ENCODE assay signal across 14 cellular contexts in genomic region chr11:47161890-47162289, GRCh38. TPM values are rescaled to one million over a fixed set of nuclear protein-coding genes. Genes with fewer than 3 reads are reported as not detected.
DNase-seq lines count a peak whose midpoint lies in the region; ATAC-seq and TF ChIP-seq lines count a peak whose summit lies in the region.
"Had no signal": no experiment of that assay in that cellular context is flagged by ENCODE, and none has a peak within 500 bp of the region (broad histone marks: within the 10 kb centered on the region; RNA-seq: fewer than 3 reads in every experiment).

No MANE protein-coding gene starts in this region.

- TF ChIP-seq POLR2A in breast epithelium (IDR thresholded peaks at IDR 0.05) (no peak), esophagus muscularis mucosa (IDR thresholded peaks at IDR 0.05; ENCODE audit: low read depth) (no peak)

- H3K4me3 ChIP-seq in breast epithelium: no peak overlapping the region
- H3K4me3 ChIP-seq in esophagus muscularis mucosa: no peak overlapping the region
- H3K4me3 ChIP-seq in skeletal muscle tissue (ENCODE audit: low read length in 3 of 3): no peak overlapping the region
- H3K4me3 ChIP-seq: esophagus squamous epithelium, testis had no signal

- POLR2A ChIA-PET in MCF 10A (lab: Yijun Ruan, JAX): interaction anchor here (1.0 to 1.6 kb wide), 4 partner anchors 14 to 87 kb away, joined by 3 to 8 read pairs (median 4); partner anchors contain the start of genes ARFGAP2 and DDB2

- H3K4me1 ChIP-seq in breast epithelium: no peaks in the 10 kb centered on the region
- H3K4me1 ChIP-seq in esophagus muscularis mucosa: peaks cover 12 to 26% (median 23%) of the 10 kb centered on the region in 4 donors
- H3K4me1 ChIP-seq in skeletal muscle tissue (ENCODE audit: control insufficient read depth in 3 of 3, insufficient read depth in 3 of 3, low read length in 3 of 3): peaks cover 15 to 23% (median 17%) of the 10 kb centered on the region in 3 donors

- no peaks in the 10 kb centered on the region for H3K9me3 Mint-ChIP-seq in MCF 10A (ENCODE audit: unreplicated experiment)
- H3K9me3 Mint-ChIP-seq in activated T-helper 17 cell treated with anti-CD3 and anti-CD28 coated beads, Interleukin-2, amount 50 U/mL, for 72 hours: no peaks in the 10 kb centered on the region
- H3K9me3 Mint-ChIP-seq: natural killer cell treated with Interleukin-12 subunit alpha and Interleukin-12 subunit beta and Interleukin-15 and Interleukin-18, amount 100 ng/mL, for 72 hours had no signal

- H3K4me1 Mint-ChIP-seq in MCF 10A (ENCODE audit: insufficient read depth, unreplicated experiment): no peaks in the 10 kb centered on the region
- no peaks in the 10 kb centered on the region for H3K4me1 Mint-ChIP-seq in activated T-helper 17 cell treated with anti-CD3 and anti-CD28 coated beads, Interleukin-2, amount 50 U/mL, for 72 hours

- H3K27me3 Mint-ChIP-seq in MCF 10A (ENCODE audit: insufficient read depth, unreplicated experiment): no peaks in the 10 kb centered on the region
- H3K27me3 Mint-ChIP-seq in activated T-helper 17 cell treated with anti-CD3 and anti-CD28 coated beads, Interleukin-2, amount 50 U/mL, for 72 hours: no peaks in the 10 kb centered on the region
- H3K27me3 Mint-ChIP-seq: natural killer cell treated with Interleukin-12 subunit alpha and Interleukin-12 subunit beta and Interleukin-15 and Interleukin-18, amount 100 ng/mL, for 72 hours had no signal

- intact Hi-C loops in MCF 10A (cut with micrococcal nuclease) (loop anchor here (1.0 kb wide), 1 partner anchor 273 kb away; no protein-coding TSS in a partner anchor), breast epithelium (cut with DNase I; ENCODE audit: low total_unique reads) (loop anchor here (10.0 kb wide), 1 partner anchor 1067 kb away; no protein-coding TSS in a partner anchor), esophagus muscularis mucosa (cut with DNase I) (no loop called here)

- CTCF ChIA-PET in MCF 10A (lab: Yijun Ruan, JAX): interaction anchor here (0.6 to 5.0 kb wide), 18 partner anchors 9 to 304 kb away, joined by 3 to 38 read pairs (median 4); no protein-coding TSS in a partner anchor

- H3K27ac Mint-ChIP-seq in MCF 10A (ENCODE audit: low read depth, unreplicated experiment): no peak overlapping the region
- H3K27ac Mint-ChIP-seq in activated T-helper 17 cell treated with anti-CD3 and anti-CD28 coated beads, Interleukin-2, amount 50 U/mL, for 72 hours: peak overlapping the region; percentile 48
- H3K27ac Mint-ChIP-seq: natural killer cell treated with Interleukin-12 subunit alpha and Interleukin-12 subunit beta and Interleukin-15 and Interleukin-18, amount 100 ng/mL, for 72 hours had no signal

- DNase-seq in MCF 10A (ENCODE audit: unreplicated experiment) (no peak), breast epithelium (ENCODE audit: low spot score in 2 of 2) (no peak), esophagus muscularis mucosa (ENCODE audit: extremely low spot score) (no peak), 8988T (no peak)
- DNase-seq: DMS 273 treated with DMSO at 0.1 percent for 48 hours, esophagus squamous epithelium, NCI-H748 treated with DMSO at 0.1 percent for 48 hours, testis had no signal

- BruUV-seq in MCF 10A (replicated peaks; lab: Mats Ljungman, UMichigan): TSS peak; percentile 50

- H3K4me3 Mint-ChIP-seq in MCF 10A (ENCODE audit: unreplicated experiment): no peak overlapping the region
- H3K4me3 Mint-ChIP-seq in activated T-helper 17 cell treated with anti-CD3 and anti-CD28 coated beads, Interleukin-2, amount 50 U/mL, for 72 hours: no peak overlapping the region
- H3K4me3 Mint-ChIP-seq: natural killer cell treated with Interleukin-12 subunit alpha and Interleukin-12 subunit beta and Interleukin-15 and Interleukin-18, amount 100 ng/mL, for 72 hours had no signal

- TF ChIP-seq CTCF in MCF 10A (IDR thresholded peaks at IDR 0.05; ENCODE audit: unreplicated experiment): no peak
- no peak for TF ChIP-seq CTCF in breast epithelium (IDR thresholded peaks at IDR 0.05)
- TF ChIP-seq CTCF in esophagus muscularis mucosa (IDR thresholded peaks at IDR 0.05): no peak

- H3K36me3 Mint-ChIP-seq in MCF 10A (ENCODE audit: insufficient read depth, unreplicated experiment): peaks cover 50% of the 10 kb centered on the region
- peaks cover 51% of the 10 kb centered on the region for H3K36me3 Mint-ChIP-seq in activated T-helper 17 cell treated with anti-CD3 and anti-CD28 coated beads, Interleukin-2, amount 50 U/mL, for 72 hours (ENCODE audit: low read depth)
- H3K36me3 Mint-ChIP-seq: natural killer cell treated with Interleukin-12 subunit alpha and Interleukin-12 subunit beta and Interleukin-15 and Interleukin-18, amount 100 ng/mL, for 72 hours had no signal

- H3K27me3 ChIP-seq in breast epithelium (no peaks in the 10 kb centered on the region), esophagus muscularis mucosa (no peaks in the 10 kb centered on the region), skeletal muscle tissue (ENCODE audit: control insufficient read depth in 3 of 3, insufficient read depth in 3 of 3, low read length in 3 of 3) (no peaks in the 10 kb centered on the region)
- H3K27me3 ChIP-seq: brain microvascular endothelial cell, esophagus squamous epithelium, testis had no signal

- H3K36me3 ChIP-seq in breast epithelium (peaks cover 8% of the 10 kb centered on the region), esophagus muscularis mucosa (peaks cover 35 to 75% (median 52%) of the 10 kb centered on the region in 4 donors), skeletal muscle tissue (ENCODE audit: control insufficient read depth in 3 of 3, insufficient read depth in 3 of 3, low read length in 3 of 3) (peaks cover 34 to 36% (median 35%) of the 10 kb centered on the region in 3 donors)

- WGBS in esophagus muscularis mucosa: 61% methylated on average over 9 of the region's 9 CpGs

- ATAC-seq in activated T-helper 17 cell treated with anti-CD3 and anti-CD28 coated beads, Interleukin-2, amount 50 U/mL, for 72 hours (replicated peaks): no peak
- no peak for ATAC-seq in GM19035 (IDR thresholded peaks at IDR 0.05; ENCODE audit: unreplicated experiment)
- ATAC-seq in GM21528 (IDR thresholded peaks at IDR 0.05; ENCODE audit: low FRiP score, unreplicated experiment): no peak

- peak overlapping the region in 1 of 2 donors; percentile 43 for H3K27ac ChIP-seq in breast epithelium
- H3K27ac ChIP-seq in esophagus muscularis mucosa (replicated peaks in 1 of 4): peak overlapping the region in 3 of 4 donors; percentile 11 to 33 (median 19)
- H3K27ac ChIP-seq in skeletal muscle tissue (ENCODE audit: low read depth, low read length): no peak overlapping the region
- H3K27ac ChIP-seq: brain microvascular endothelial cell, testis had no signal

- TF ChIP-seq EP300 in esophagus muscularis mucosa (IDR thresholded peaks at IDR 0.05): no peak

- H3K9ac ChIP-seq in skeletal muscle tissue (ENCODE audit: low read depth in 1 of 3, low read length in 3 of 3): peak overlapping the region in 2 of 3 donors; percentile 28 to 51

- H3K9me3 ChIP-seq in breast epithelium (no peaks in the 10 kb centered on the region), esophagus muscularis mucosa (no peaks in the 10 kb centered on the region), skeletal muscle tissue (ENCODE audit: control insufficient read depth in 3 of 3, low read length in 3 of 3) (no peaks in the 10 kb centered on the region)
- H3K9me3 ChIP-seq: esophagus squamous epithelium, testis had no signal

RNA-seq across cellular contexts. Expression of gene ARFGAP2, which starts 14.8 kb away (rescaled TPM):
- total RNA-seq in MCF 10A (2022) (78.0 and 81.4 TPM in 2 replicates), breast epithelium (100 to 1,000 TPM; 139 to 183 (median 175) TPM), esophagus muscularis mucosa (100 to 1,000 TPM in 3 of 4 donors, 10 to 100 TPM in 1; 92.5 to 141 (median 120) TPM), skeletal muscle tissue (105 TPM)
- 10 to 100 TPM; 70.0 to 96.9 TPM for total RNA-seq in activated T-helper 17 cell treated with anti-CD3 and anti-CD28 coated beads, Interleukin-2, amount 50 U/mL, for 72 hours

RNA-seq across cellular contexts. Expression of gene PACSIN3, which starts 24.3 kb away (rescaled TPM):
- 58.7 and 67.0 TPM in 2 replicates for total RNA-seq in MCF 10A (2022)
- 10 to 100 TPM in 2 of 3 donors, 1 to 10 TPM in 1; 9.9 to 47.3 (median 33.1) TPM for total RNA-seq in breast epithelium
- 1 to 10 TPM; 3.2 to 3.5 TPM for total RNA-seq in activated T-helper 17 cell treated with anti-CD3 and anti-CD28 coated beads, Interleukin-2, amount 50 U/mL, for 72 hours
- 10 to 100 TPM; 43.6 to 89.9 (median 56.0) TPM for total RNA-seq in esophagus muscularis mucosa
- total RNA-seq in skeletal muscle tissue: 127 TPM

RNA-seq across cellular contexts. Expression of gene DDB2, which starts 52.9 kb away (rescaled TPM):
- total RNA-seq in MCF 10A (2022) (62.8 and 78.3 TPM in 2 replicates), breast epithelium (10 to 100 TPM; 31.2 to 44.5 (median 39.3) TPM), esophagus muscularis mucosa (10 to 100 TPM; 22.6 to 37.8 (median 25.4) TPM), skeletal muscle tissue (7.8 TPM)
- total RNA-seq in activated T-helper 17 cell treated with anti-CD3 and anti-CD28 coated beads, Interleukin-2, amount 50 U/mL, for 72 hours: 100 to 1,000 TPM; 202 to 335 TPM
